In genomic region chr1:95233321-95233736, GRCh38 we compare ENCODE assay signal across 8 cellular contexts. TPM values are rescaled to one million over a fixed set of nuclear protein-coding genes. Genes with fewer than 3 reads are reported as not detected.
DNase-seq lines count a peak whose midpoint lies in the region; ATAC-seq and TF ChIP-seq lines count a peak whose summit lies in the region.

No MANE protein-coding gene starts in this region.

- ATAC-seq in HG03039 (IDR thresholded peaks at IDR 0.05; ENCODE audit: unreplicated experiment), result no peak
- ATAC-seq in HG02884 (IDR thresholded peaks at IDR 0.05; ENCODE audit: unreplicated experiment), result no peak

- peaks cover 6% of the 10 kb centered on the region for H3K27me3 Mint-ChIP-seq in activated naive CD4-positive, alpha-beta T cell treated with anti-CD3 and anti-CD28 coated beads, Interleukin-2, amount 50 U/mL, for 24 hours

- H3K4me3 Mint-ChIP-seq in activated naive CD4-positive, alpha-beta T cell treated with anti-CD3 and anti-CD28 coated beads, Interleukin-2, amount 50 U/mL, for 24 hours, result peak overlapping the region; percentile 89

- DNase-seq in activated naive CD4-positive, alpha-beta T cell treated with anti-CD3 and anti-CD28 coated beads, Interleukin-2, amount 50 U/mL, for 16 hours, result no peak
- DNase-seq in adrenal gland, result peak; percentile 27 to 71 (median 57)
- DNase-seq in iPS DF 6.9 (ENCODE audit: low read depth, low spot score), result no peak
- peak; percentile 65 for DNase-seq in sigmoid colon
- DNase-seq in NCI-H1092 treated with DMSO at 0.1 percent for 48 hours (lab: John Stamatoyannopoulos, UW), result no peak

- WGBS in adrenal gland, 4 donors, result 2 to 21% (median 9%) methylated on average over 6 to 13 of the region's 13 CpGs
- WGBS in iPS DF 6.9 (ENCODE audit: insufficient coverage, insufficient read length), result no CpG with 5 or more reads among the region's 13 CpGs
- WGBS in sigmoid colon, 2 donors, result 7 to 25% methylated on average over 13 of the region's 13 CpGs

- H3K4me1 ChIP-seq in adrenal gland (replicated peaks in 1 of 2) (peaks cover 0 to 37% of the 10 kb centered on the region in 2 donors), iPS DF 6.9 (ENCODE audit: control insufficient read depth, insufficient read depth, low read length) (peaks cover 2% of the 10 kb centered on the region; the same call in 1 of the 2 replicates), sigmoid colon (peaks cover 0 to 48% (median 34%) of the 10 kb centered on the region in 4 donors)

- intact Hi-C loops in adrenal gland (cut with DNase I) (loop anchor here (5.0 to 10.0 kb wide), 3 partner anchors 109 to 161 kb away; partner anchors contain the start of gene ALG14 (in 1 of the 2)), sigmoid colon (cut with DNase I) (no loop called here)

- H3K36me3 ChIP-seq in adrenal gland (replicated peaks in 1 of 2), result no peaks in the 10 kb centered on the region
- no peaks in the 10 kb centered on the region for H3K36me3 ChIP-seq in iPS DF 6.9 (ENCODE audit: control insufficient read depth, insufficient read depth, low read length)
- H3K36me3 ChIP-seq in sigmoid colon, result no peaks in the 10 kb centered on the region

- H3K27me3 ChIP-seq in adrenal gland (no peaks in the 10 kb centered on the region), iPS DF 6.9 (ENCODE audit: control insufficient read depth, insufficient read depth, low read length) (no peaks in the 10 kb centered on the region), sigmoid colon (no peaks in the 10 kb centered on the region)

- peak overlapping the region; percentile 20 to 90 (median 78) for H3K27ac ChIP-seq in adrenal gland
- H3K27ac ChIP-seq in iPS DF 6.9 (ENCODE audit: low read length), result no peak overlapping the region
- peak overlapping the region; percentile 79 to 91 (median 86) for H3K27ac ChIP-seq in sigmoid colon

- no peak for TF ChIP-seq POLR2A in adrenal gland (IDR thresholded peaks at IDR 0.05)
- no peak for TF ChIP-seq POLR2A in sigmoid colon (IDR thresholded peaks at IDR 0.05)

- peak overlapping the region in 3 of 4 donors; percentile 50 to 92 (median 82) for H3K4me3 ChIP-seq in adrenal gland
- peak overlapping the region; percentile 85; the same call in 1 of the 2 replicates for H3K4me3 ChIP-seq in iPS DF 6.9 (ENCODE audit: low read length)
- peak overlapping the region; percentile 68 to 86 (median 80) for H3K4me3 ChIP-seq in sigmoid colon

- TF ChIP-seq CTCF in adrenal gland (IDR thresholded peaks at IDR 0.05) (no peak), sigmoid colon (IDR thresholded peaks at IDR 0.05) (no peak)

- H3K27ac Mint-ChIP-seq in activated naive CD4-positive, alpha-beta T cell treated with anti-CD3 and anti-CD28 coated beads, Interleukin-2, amount 50 U/mL, for 24 hours, result peak overlapping the region; percentile 32

- peaks cover 40% of the 10 kb centered on the region for H3K4me1 Mint-ChIP-seq in activated naive CD4-positive, alpha-beta T cell treated with anti-CD3 and anti-CD28 coated beads, Interleukin-2, amount 50 U/mL, for 24 hours

- peaks cover 2% of the 10 kb centered on the region for H3K36me3 Mint-ChIP-seq in activated naive CD4-positive, alpha-beta T cell treated with anti-CD3 and anti-CD28 coated beads, Interleukin-2, amount 50 U/mL, for 24 hours

- TF ChIP-seq EP300 in sigmoid colon (IDR thresholded peaks at IDR 0.05), result no peak

- no peaks in the 10 kb centered on the region for H3K9me3 Mint-ChIP-seq in activated naive CD4-positive, alpha-beta T cell treated with anti-CD3 and anti-CD28 coated beads, Interleukin-2, amount 50 U/mL, for 24 hours

- no peaks in the 10 kb centered on the region for H3K9me3 ChIP-seq in adrenal gland (replicated peaks in 1 of 3)
- H3K9me3 ChIP-seq in iPS DF 6.9 (ENCODE audit: control insufficient read depth, insufficient read depth, low read length), result no peaks in the 10 kb centered on the region
- no peaks in the 10 kb centered on the region for H3K9me3 ChIP-seq in sigmoid colon

RNA-seq across cellular contexts. Expression of gene RWDD3, which starts 0.7 kb away (rescaled TPM):
- total RNA-seq in adrenal gland (10 to 100 TPM in 4 of 8 donors, 1 to 10 TPM in 4; 2.9 to 21.6 (median 10.3) TPM), sigmoid colon (10 to 100 TPM; 11.1 to 22.2 (median 16.7) TPM)
- polyA plus RNA-seq in adrenal gland (10 to 100 TPM; 16.6 to 66.2 (median 51.8) TPM), sigmoid colon (10 to 100 TPM; 17.0 to 27.6 (median 23.1) TPM)

Comparison
In these comparisons a context has a peak if more than half of its experiments do, and no peak if none do; other contexts are left out.
1. DNase-seq: peak in adrenal gland (7 of 7) and sigmoid colon (single experiment); none in activated naive CD4-positive, alpha-beta T cell treated with anti-CD3 and anti-CD28 coated beads, Interleukin-2, amount 50 U/mL, for 16 hours (single experiment), iPS DF 6.9 (single experiment) and NCI-H1092 treated with DMSO at 0.1 percent for 48 hours (single experiment).
2. Peak in every context shown above with its lines, with median percentiles within 50 percentile points of each other: H3K4me3 ChIP-seq.